Comparison of ENCODE assay signal across 8 cellular contexts in the genomic region with DNA sequence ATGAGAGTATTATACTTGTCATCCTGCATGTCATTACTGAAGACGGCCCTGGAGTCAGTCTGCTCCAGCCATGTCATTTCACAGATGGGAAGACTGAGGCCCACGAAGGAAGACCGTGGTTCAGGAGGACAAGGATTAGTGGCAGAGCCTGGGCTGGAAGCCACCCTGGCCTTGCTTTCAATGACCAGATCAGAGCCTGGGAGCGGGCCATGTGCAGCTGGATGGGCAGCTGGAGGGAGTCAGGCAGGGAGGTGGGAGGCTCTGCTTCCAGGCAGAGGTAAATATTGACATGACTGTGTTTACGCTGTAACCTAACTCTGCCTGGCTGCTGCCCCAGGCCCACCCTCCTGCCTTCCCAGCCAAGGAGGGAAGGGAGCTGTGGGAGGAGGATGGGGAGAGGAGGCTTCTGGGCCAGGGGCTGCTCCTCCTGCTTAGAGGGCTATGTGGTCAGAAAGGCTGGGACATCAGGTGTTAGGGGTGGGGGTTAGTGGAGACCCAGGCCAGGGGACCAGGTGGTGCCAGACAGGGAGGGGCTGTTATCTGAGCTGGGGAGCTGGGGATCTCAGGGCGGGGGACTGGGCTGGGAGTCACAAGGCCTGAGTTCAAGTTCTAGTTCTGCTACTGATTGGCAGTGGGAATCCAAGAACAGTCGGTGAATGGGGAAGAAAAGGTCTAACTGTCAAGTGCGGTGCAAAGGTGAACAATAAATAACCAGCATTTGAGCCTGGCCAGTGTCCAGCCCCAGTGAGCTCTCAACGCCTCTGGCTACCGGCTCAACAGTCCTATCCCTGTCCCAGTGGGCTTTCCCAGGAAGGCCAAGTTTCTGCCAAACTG. TPM values are rescaled to one million over a fixed set of nuclear protein-coding genes. Genes with fewer than 3 reads are reported as not detected.
A peak's percentile ranks its signal among the peaks of the same experiment; 100 is the strongest.
DNase-seq lines count a peak whose midpoint lies in the region; ATAC-seq and TF ChIP-seq lines count a peak whose summit lies in the region.

No MANE protein-coding gene starts in this region.

- peak overlapping the region; percentile 51 for H3K4me3 ChIP-seq in coronary artery

- TF ChIP-seq CTCF in coronary artery (IDR thresholded peaks at IDR 0.05) (no peak), omental fat pad (IDR thresholded peaks at IDR 0.05) (no peak)

- DNase-seq in DMS 273 (lab: John Stamatoyannopoulos, UW; ENCODE audit: unreplicated experiment) (peak; percentile 89), NCI-H2171 treated with DMSO at 0.1 percent for 48 hours (lab: John Stamatoyannopoulos, UW) (peak; percentile 91), coronary artery (ENCODE audit: low spot score) (peak; percentile 91), omental fat pad (ENCODE audit: low spot score) (no peak), HPDE6-E6E7 (ENCODE audit: extremely low spot score) (no peak), SW480 (ENCODE audit: low spot score) (no peak), HK-2 (ENCODE audit: unreplicated experiment) (no peak)

- peak; percentile 15 for ATAC-seq in omental fat pad (ENCODE audit: low FRiP score)
- ATAC-seq in HG02938 (IDR thresholded peaks at IDR 0.05; ENCODE audit: unreplicated experiment), result no peak

- peak overlapping the region; percentile 93 to 99 for H3K27ac ChIP-seq in coronary artery

RNA-seq across cellular contexts. Expression of gene ECE1, which starts 48.5 kb away (rescaled TPM):
- 100 to 1,000 TPM in 2 of 4 donors, 10 to 100 TPM in 2; 43.5 to 158 (median 114) TPM for total RNA-seq in omental fat pad

Comparison
In these comparisons a context has a peak if more than half of its experiments do, and no peak if none do; other contexts are left out.
1. DNase-seq: peak in DMS 273 (single experiment), NCI-H2171 treated with DMSO at 0.1 percent for 48 hours (single experiment) and coronary artery (single experiment); none in omental fat pad (single experiment), HPDE6-E6E7 (single experiment), SW480 (single experiment) and HK-2 (single experiment).